9 cellular contexts compared by ENCODE assay signal in genomic region chr14:44966601-44967336, GRCh38. TPM values are rescaled to one million over a fixed set of nuclear protein-coding genes. Genes with fewer than 3 reads are reported as not detected.
DNase-seq lines count a peak whose midpoint lies in the region; ATAC-seq and TF ChIP-seq lines count a peak whose summit lies in the region.
"Had no signal": no experiment of that assay in that cellular context is flagged by ENCODE, and none has a peak within 500 bp of the region (broad histone marks: within the 10 kb centered on the region; RNA-seq: fewer than 3 reads in every experiment).

No MANE protein-coding gene starts in this region.

- peaks cover 42% of the 10 kb centered on the region for H3K36me3 Mint-ChIP-seq in CD4-positive, CD25-positive, alpha-beta regulatory T cell
- H3K36me3 Mint-ChIP-seq in central memory CD8-positive, alpha-beta T cell (ENCODE audit: insufficient read depth): peaks cover 7% of the 10 kb centered on the region
- peaks cover 40% of the 10 kb centered on the region for H3K36me3 Mint-ChIP-seq in natural killer cell

- DNase-seq in CD4-positive, CD25-positive, alpha-beta regulatory T cell: no peak
- no peak for DNase-seq in HL-60 (ENCODE audit: low read depth in 1 of 2, low spot score in 1 of 2)
- DNase-seq in central memory CD8-positive, alpha-beta T cell (ENCODE audit: low spot score in 2 of 2): no peak
- no peak for DNase-seq in natural killer cell
- no peak for DNase-seq in NCI-H446 treated with DMSO at 0.1 percent for 48 hours (lab: John Stamatoyannopoulos, UW)
- no peak for DNase-seq in foreskin melanocyte
- no peak for DNase-seq in NCI-H526 treated with DMSO at 0.1 percent for 48 hours (lab: John Stamatoyannopoulos, UW)
- DNase-seq: amygdala had no signal

- intact Hi-C loops in natural killer cell (cut with micrococcal nuclease): no loop called here

- H3K27me3 Mint-ChIP-seq in CD4-positive, CD25-positive, alpha-beta regulatory T cell: peaks cover 4% of the 10 kb centered on the region
- no peaks in the 10 kb centered on the region for H3K27me3 Mint-ChIP-seq in central memory CD8-positive, alpha-beta T cell
- no peaks in the 10 kb centered on the region for H3K27me3 Mint-ChIP-seq in natural killer cell (ENCODE audit: low read depth in 2 of 2)

- ATAC-seq in CD4-positive, CD25-positive, alpha-beta regulatory T cell (ENCODE audit: low read depth in 2 of 2): no peak
- ATAC-seq in central memory CD8-positive, alpha-beta T cell (replicated peaks; ENCODE audit: extremely low read depth, poor library complexity, severe bottlenecking): no peak
- ATAC-seq in natural killer cell (no peak), GM19397 (IDR thresholded peaks at IDR 0.05; ENCODE audit: unreplicated experiment) (no peak)

- no peak overlapping the region for H3K27ac ChIP-seq in CD4-positive, CD25-positive, alpha-beta regulatory T cell (ENCODE audit: insufficient read depth, low read length, poor library complexity, severe bottlenecking)
- no peak overlapping the region for H3K27ac ChIP-seq in HL-60 (replicated peaks)

- peaks cover 6 to 28% (median 12%) of the 10 kb centered on the region in 7 donors for H3K9me3 Mint-ChIP-seq in CD4-positive, CD25-positive, alpha-beta regulatory T cell
- peaks cover 18% of the 10 kb centered on the region for H3K9me3 Mint-ChIP-seq in central memory CD8-positive, alpha-beta T cell
- peaks cover 4 to 5% of the 10 kb centered on the region in 2 donors for H3K9me3 Mint-ChIP-seq in natural killer cell

- H3K27ac Mint-ChIP-seq in CD4-positive, CD25-positive, alpha-beta regulatory T cell: no peak overlapping the region
- no peak overlapping the region for H3K27ac Mint-ChIP-seq in central memory CD8-positive, alpha-beta T cell (ENCODE audit: low read depth)
- peak overlapping the region in 1 of 2 donors; percentile 2 for H3K27ac Mint-ChIP-seq in natural killer cell

- H3K4me1 ChIP-seq in CD4-positive, CD25-positive, alpha-beta regulatory T cell (ENCODE audit: control insufficient read depth, insufficient read depth, low read length, poor library complexity, severe bottlenecking): peaks cover 39% of the 10 kb centered on the region

- H3K4me1 Mint-ChIP-seq in CD4-positive, CD25-positive, alpha-beta regulatory T cell: peaks cover 48 to 76% (median 56%) of the 10 kb centered on the region in 4 donors
- H3K4me1 Mint-ChIP-seq in central memory CD8-positive, alpha-beta T cell: peaks cover 78% of the 10 kb centered on the region
- H3K4me1 Mint-ChIP-seq in natural killer cell: peaks cover 73 to 76% of the 10 kb centered on the region in 2 donors

- peak overlapping the region; percentile 61 for H3K4me3 ChIP-seq in CD4-positive, CD25-positive, alpha-beta regulatory T cell (ENCODE audit: low read depth, low read length)
- peak overlapping the region; percentile 20 for H3K4me3 ChIP-seq in HL-60 (replicated peaks; ENCODE audit: insufficient read depth, low read length)

- TF ChIP-seq CTCF in HL-60 (IDR thresholded peaks at IDR 0.05; ENCODE audit: insufficient read depth, low read length): no peak
- no peak for TF ChIP-seq CTCF in natural killer cell (IDR thresholded peaks at IDR 0.05)

- no peaks in the 10 kb centered on the region for H3K27me3 ChIP-seq in CD4-positive, CD25-positive, alpha-beta regulatory T cell (ENCODE audit: control insufficient read depth, insufficient read depth, low read length)
- no peaks in the 10 kb centered on the region for H3K27me3 ChIP-seq in HL-60 (ENCODE audit: insufficient read depth, poor library complexity, severe bottlenecking)

- peaks cover 3% of the 10 kb centered on the region for H3K36me3 ChIP-seq in CD4-positive, CD25-positive, alpha-beta regulatory T cell (ENCODE audit: control insufficient read depth, insufficient read depth, low read length)

- peak overlapping the region; percentile 55 to 87 (median 66) for H3K4me3 Mint-ChIP-seq in CD4-positive, CD25-positive, alpha-beta regulatory T cell
- peak overlapping the region; percentile 61 for H3K4me3 Mint-ChIP-seq in central memory CD8-positive, alpha-beta T cell
- peak overlapping the region; percentile 68 for H3K4me3 Mint-ChIP-seq in natural killer cell

- peaks cover 4 to 10% of the 10 kb centered on the region in 2 experiments for H3K9me3 ChIP-seq in CD4-positive, CD25-positive, alpha-beta regulatory T cell (ENCODE audit: control insufficient read depth in 2 of 2, low read length in 2 of 2)

RNA-seq across cellular contexts. Expression of gene TOGARAM1, which starts 4.8 kb away (rescaled TPM):
- 17.2 TPM for total RNA-seq in CD4-positive, CD25-positive, alpha-beta regulatory T cell
- polyA plus RNA-seq in CD4-positive, CD25-positive, alpha-beta regulatory T cell: 10 to 100 TPM in 1 of 4 donors, 1 to 10 TPM in 3; 6.4 to 10.4 (median 8.4) TPM
- 10 to 100 TPM; 17.4 to 21.4 (median 19.6) TPM for total RNA-seq in natural killer cell

RNA-seq across cellular contexts. Expression of gene KLHL28, which starts 5.0 kb away (rescaled TPM):
- 53.9 TPM for total RNA-seq in CD4-positive, CD25-positive, alpha-beta regulatory T cell
- 10 to 100 TPM; 39.9 to 50.8 (median 47.0) TPM for polyA plus RNA-seq in CD4-positive, CD25-positive, alpha-beta regulatory T cell
- total RNA-seq in natural killer cell: 10 to 100 TPM; 47.6 to 59.7 (median 56.0) TPM
